Comparison of ENCODE assay signal across 14 cellular contexts in genomic region chr17:42211931-42212341, GRCh38. TPM values are rescaled to one million over a fixed set of nuclear protein-coding genes. Genes with fewer than 3 reads are reported as not detected.
DNase-seq lines count a peak whose midpoint lies in the region; ATAC-seq and TF ChIP-seq lines count a peak whose summit lies in the region.
"Not testable (repeated sequence)": the region's sequence is repeated elsewhere in the genome, so short reads cannot be mapped to it uniquely, and the experiment has no call there.
"Had no signal": no experiment of that assay in that cellular context is flagged by ENCODE, and none has a peak within 500 bp of the region (broad histone marks: within the 10 kb centered on the region; RNA-seq: fewer than 3 reads in every experiment).

No MANE protein-coding gene starts in this region.

- WGBS in body of pancreas, 2 donors = 24 to 37% methylated on average over 3 to 8 of the region's 9 CpGs
- 94% methylated on average over 7 of the region's 9 CpGs for WGBS in mesenchymal stem cell
- WGBS in suprapubic skin = 41% methylated on average over 6 of the region's 9 CpGs

- H4K91ac ChIP-seq in mesenchymal stem cell (ENCODE audit: low read length) = not testable (repeated sequence)

- peak in 2 of 7 experiments; percentile 24 to 26 for TF ChIP-seq CTCF in body of pancreas (IDR thresholded peaks at IDR 0.05)
- not testable (repeated sequence) for TF ChIP-seq CTCF in fibroblast of lung (conservative IDR thresholded peaks at IDR 0.05 in 1 of 2, IDR thresholded peaks at IDR 0.05 in 1 of 2; ENCODE audit: low read depth in 1 of 2, low read length in 2 of 2); left ventricle myocardium inferior (IDR thresholded peaks at IDR 0.05; ENCODE audit: borderline replicate concordance); suprapubic skin (IDR thresholded peaks at IDR 0.05)

- not testable (repeated sequence) for H2AFZ ChIP-seq in fibroblast of lung (ENCODE audit: low read length); mesenchymal stem cell (ENCODE audit: low read depth, low read length)

- H3K79me1 ChIP-seq in mesenchymal stem cell (replicated peaks; ENCODE audit: low read length, poor library complexity, severe bottlenecking) = not testable (repeated sequence)

- not testable (repeated sequence) for H2BK120ac ChIP-seq in mesenchymal stem cell (ENCODE audit: low read depth, low read length)

- not testable (repeated sequence) for H2BK5ac ChIP-seq in mesenchymal stem cell (ENCODE audit: low read depth, low read length, poor library complexity, severe bottlenecking)

- not testable (repeated sequence) for TF ChIP-seq EP300 in suprapubic skin (IDR thresholded peaks at IDR 0.05)

- peaks cover 36% of the 10 kb centered on the region for H3K36me3 ChIP-seq in MG63
- not testable (repeated sequence) for H3K36me3 ChIP-seq in body of pancreas (replicated peaks in 1 of 2; ENCODE audit: insufficient read depth in 1 of 2, low read depth in 2 of 2); fibroblast of lung (ENCODE audit: control insufficient read depth, insufficient read depth, low read length)
- peaks cover 93% of the 10 kb centered on the region for H3K36me3 ChIP-seq in left ventricle myocardium inferior
- peaks cover 46 to 66% of the 10 kb centered on the region in 2 experiments for H3K36me3 ChIP-seq in mesenchymal stem cell (ENCODE audit: control insufficient read depth in 1 of 2, insufficient read depth in 2 of 2, low read depth in 1 of 2, low read length in 2 of 2)
- peaks cover 90% of the 10 kb centered on the region for H3K36me3 ChIP-seq in suprapubic skin

- DNase-seq in MG63 = peak; percentile 56
- peak; percentile 85 to 92 (median 90) for DNase-seq in body of pancreas
- peak; percentile 52 to 69 for DNase-seq in fibroblast of lung (ENCODE audit: low read depth in 2 of 2)
- peak; percentile 85 for DNase-seq in left ventricle myocardium inferior
- DNase-seq in mesenchymal stem cell = not testable (repeated sequence)
- peak; percentile 87 for DNase-seq in posterior vena cava (ENCODE audit: low spot score)
- peak in 1 of 2 donors; percentile 82 for DNase-seq in suprapubic skin (ENCODE audit: low spot score in 2 of 2)

- intact Hi-C loops in body of pancreas (cut with DNase I); left ventricle myocardium inferior (cut with micrococcal nuclease); posterior vena cava (cut with DNase I): not testable (repeated sequence)

- not testable (repeated sequence) for H3K23ac ChIP-seq in mesenchymal stem cell (ENCODE audit: low read length in 2 of 2)

- H3K27me3 ChIP-seq in MG63; body of pancreas; fibroblast of lung (ENCODE audit: control insufficient read depth, insufficient read depth, low read length); left ventricle myocardium inferior (ENCODE audit: low read depth); mesenchymal stem cell (ENCODE audit: control insufficient read depth in 1 of 2, insufficient read depth in 1 of 2, low read length in 2 of 2); suprapubic skin: not testable (repeated sequence)

- H3K9ac ChIP-seq in fibroblast of lung (ENCODE audit: insufficient read depth, low read length) = not testable (repeated sequence)
- H3K9ac ChIP-seq in mesenchymal stem cell (ENCODE audit: low read length) = peak overlapping the region; percentile 53

- H3K27ac ChIP-seq in body of pancreas (peak overlapping the region; percentile 46 to 78 (median 68)), left ventricle myocardium inferior (replicated peaks) (peak overlapping the region; percentile 72), suprapubic skin (peak overlapping the region; percentile 56)
- H3K27ac ChIP-seq in fibroblast of lung (ENCODE audit: insufficient read depth, low read length); mesenchymal stem cell (ENCODE audit: low read length, poor library complexity, severe bottlenecking): not testable (repeated sequence)

- peak; percentile 97 for ATAC-seq in body of pancreas

- not testable (repeated sequence) for H2BK12ac ChIP-seq in mesenchymal stem cell (ENCODE audit: low read length in 2 of 2)

- H2AK5ac ChIP-seq in mesenchymal stem cell (ENCODE audit: low read length, severe bottlenecking) = not testable (repeated sequence)

- H4K20me1 ChIP-seq in fibroblast of lung (ENCODE audit: control insufficient read depth, extremely low read depth, insufficient read depth, low read length) = not testable (repeated sequence)

- not testable (repeated sequence) for H3K14ac ChIP-seq in mesenchymal stem cell (ENCODE audit: low read length in 2 of 2)

- H3K4me3 ChIP-seq in MG63; body of pancreas; fibroblast of lung (replicated peaks in 1 of 4; ENCODE audit: control extremely low read depth in 1 of 4, insufficient read depth in 1 of 4, low read depth in 3 of 4, low read length in 4 of 4); left ventricle myocardium inferior; mesenchymal stem cell (ENCODE audit: insufficient read depth in 1 of 2, low read depth in 1 of 2, low read length in 2 of 2); suprapubic skin: not testable (repeated sequence)

- not testable (repeated sequence) for H3K18ac ChIP-seq in mesenchymal stem cell (ENCODE audit: low read depth in 1 of 2, low read length in 2 of 2)

- H3K79me2 ChIP-seq in fibroblast of lung (ENCODE audit: control insufficient read depth, insufficient read depth, low read length) = not testable (repeated sequence)

- peaks cover 28% of the 10 kb centered on the region for H3K4me1 ChIP-seq in body of pancreas
- H3K4me1 ChIP-seq in fibroblast of lung (ENCODE audit: control insufficient read depth, extremely low read depth, insufficient read depth, low read length); left ventricle myocardium inferior; mesenchymal stem cell (ENCODE audit: control insufficient read depth, insufficient read depth, low read depth, low read length): not testable (repeated sequence)
- peaks cover 11% of the 10 kb centered on the region for H3K4me1 ChIP-seq in suprapubic skin

- H2BK15ac ChIP-seq in mesenchymal stem cell (ENCODE audit: low read depth, poor library complexity, severe bottlenecking) = not testable (repeated sequence)

- TF ChIP-seq POLR2A in body of pancreas (IDR thresholded peaks at IDR 0.05) = peak in 1 of 3 donors; percentile 35
- not testable (repeated sequence) for TF ChIP-seq POLR2A in suprapubic skin (IDR thresholded peaks at IDR 0.05)

- not testable (repeated sequence) for H3K4me2 ChIP-seq in fibroblast of lung (ENCODE audit: extremely low read depth, insufficient read depth, low read length); mesenchymal stem cell (ENCODE audit: low read length, poor library complexity, severe bottlenecking)

- H3K4ac ChIP-seq in mesenchymal stem cell (ENCODE audit: low read depth in 1 of 2, low read length in 2 of 2) = not testable (repeated sequence)

- H4K8ac ChIP-seq in mesenchymal stem cell (ENCODE audit: low read length) = not testable (repeated sequence)

- H3K9me3 ChIP-seq in MG63; body of pancreas; fibroblast of lung (ENCODE audit: control insufficient read depth, insufficient read depth, low read depth, low read length); left ventricle myocardium inferior (replicated peaks); mesenchymal stem cell (ENCODE audit: control insufficient read depth, low read length); suprapubic skin: not testable (repeated sequence)

RNA-seq across cellular contexts. Expression of gene GHDC, which starts 17.6 kb away (rescaled TPM):
- 6.0 and 8.9 TPM in 2 replicates for total RNA-seq in MG63 (2014; rRNA removed; shearing (Covaris generic); ENCODE audit: low replicate concordance)
- total RNA-seq in body of pancreas (10 to 100 TPM; 35.8 to 42.2 TPM), fibroblast of lung (20.0 and 26.6 TPM in 2 replicates), left ventricle myocardium inferior (8.4 TPM), posterior vena cava (10 to 100 TPM; 14.5 to 16.6 TPM), suprapubic skin (10 to 100 TPM; 14.6 to 22.8 (median 18.7) TPM)
- 6.1 and 6.7 TPM in 2 replicates for polyA plus RNA-seq in fibroblast of lung
- 10.7 and 12.0 TPM in 2 replicates for polyA plus RNA-seq in fibroblast of lung (2012)
- polyA minus RNA-seq in fibroblast of lung (ENCODE audit: low replicate concordance) = 6.1 and 18.1 TPM in 2 replicates
- polyA plus RNA-seq in mesenchymal stem cell (2013, experiment 1 of 2) = 0.65 TPM
- polyA plus RNA-seq in mesenchymal stem cell (2013, experiment 2 of 2) = 0.59 TPM

RNA-seq across cellular contexts. Expression of gene HCRT, which starts 26.7 kb away (rescaled TPM):
- total RNA-seq in MG63 (2014; rRNA removed; shearing (Covaris generic); ENCODE audit: low replicate concordance) = not detected in 2 replicates
- total RNA-seq in body of pancreas (not detected), fibroblast of lung (not detected in 2 replicates), left ventricle myocardium inferior (not detected), posterior vena cava (not detected), suprapubic skin (not detected)
- polyA plus RNA-seq in fibroblast of lung = not detected in 2 replicates
- not detected in 2 replicates for polyA plus RNA-seq in fibroblast of lung (2012)
- not detected in 2 replicates for polyA minus RNA-seq in fibroblast of lung (ENCODE audit: low replicate concordance)
- polyA plus RNA-seq in mesenchymal stem cell (2013, experiment 1 of 2) = not detected
- not detected for polyA plus RNA-seq in mesenchymal stem cell (2013, experiment 2 of 2)
- total RNA-seq: activated CD4-positive, alpha-beta memory T cell treated with anti-CD3 and anti-CD28 coated beads for 36 hours; Caco-2; lung; naive thymus-derived CD8-positive, alpha-beta T cell; prostate gland; thoracic aorta had no signal
- polyA plus RNA-seq: BJ; lung; naive thymus-derived CD8-positive, alpha-beta T cell had no signal

RNA-seq across cellular contexts. Expression of gene KCNH4, which starts 31.0 kb away (rescaled TPM):
- 0.46 TPM in 1 of 2 replicates, not detected in the other for total RNA-seq in MG63 (2014; rRNA removed; shearing (Covaris generic); ENCODE audit: low replicate concordance)
- not detected for total RNA-seq in body of pancreas
- not detected in 2 replicates for total RNA-seq in fibroblast of lung
- 0.01 and 0.03 TPM in 2 replicates for polyA plus RNA-seq in fibroblast of lung
- polyA plus RNA-seq in fibroblast of lung (2012) = not detected in 2 replicates
- polyA minus RNA-seq in fibroblast of lung (ENCODE audit: low replicate concordance) = not detected in 2 replicates
- total RNA-seq in left ventricle myocardium inferior = 0.16 TPM
- polyA plus RNA-seq in mesenchymal stem cell (2013, experiment 1 of 2) = not detected
- polyA plus RNA-seq in mesenchymal stem cell (2013, experiment 2 of 2) = not detected
- under 1 TPM; 0.23 to 0.33 TPM for total RNA-seq in posterior vena cava
- total RNA-seq in suprapubic skin = not detected
- polyA plus RNA-seq: naive thymus-derived CD8-positive, alpha-beta T cell had no signal

RNA-seq across cellular contexts. Expression of gene RAB5C, which starts 57.1 kb away (rescaled TPM):
- total RNA-seq in MG63 (2014; rRNA removed; shearing (Covaris generic); ENCODE audit: low replicate concordance) = 125 and 198 TPM in 2 replicates
- total RNA-seq in body of pancreas (10 to 100 TPM; 21.1 to 37.1 TPM), fibroblast of lung (44.7 and 65.2 TPM in 2 replicates), left ventricle myocardium inferior (38.6 TPM), posterior vena cava (100 to 1,000 TPM; 116 to 122 TPM), suprapubic skin (100 to 1,000 TPM in 1 of 4 donors, 10 to 100 TPM in 3; 94.4 to 105 (median 96.8) TPM)
- 162 and 197 TPM in 2 replicates for polyA plus RNA-seq in fibroblast of lung
- polyA plus RNA-seq in fibroblast of lung (2012) = 162 and 198 TPM in 2 replicates
- polyA minus RNA-seq in fibroblast of lung (ENCODE audit: low replicate concordance) = 197 and 241 TPM in 2 replicates
- 239 TPM for polyA plus RNA-seq in mesenchymal stem cell (2013, experiment 1 of 2)
- polyA plus RNA-seq in mesenchymal stem cell (2013, experiment 2 of 2) = 228 TPM
